Comparison of ENCODE assay signal across 8 cellular contexts in the genomic region with DNA sequence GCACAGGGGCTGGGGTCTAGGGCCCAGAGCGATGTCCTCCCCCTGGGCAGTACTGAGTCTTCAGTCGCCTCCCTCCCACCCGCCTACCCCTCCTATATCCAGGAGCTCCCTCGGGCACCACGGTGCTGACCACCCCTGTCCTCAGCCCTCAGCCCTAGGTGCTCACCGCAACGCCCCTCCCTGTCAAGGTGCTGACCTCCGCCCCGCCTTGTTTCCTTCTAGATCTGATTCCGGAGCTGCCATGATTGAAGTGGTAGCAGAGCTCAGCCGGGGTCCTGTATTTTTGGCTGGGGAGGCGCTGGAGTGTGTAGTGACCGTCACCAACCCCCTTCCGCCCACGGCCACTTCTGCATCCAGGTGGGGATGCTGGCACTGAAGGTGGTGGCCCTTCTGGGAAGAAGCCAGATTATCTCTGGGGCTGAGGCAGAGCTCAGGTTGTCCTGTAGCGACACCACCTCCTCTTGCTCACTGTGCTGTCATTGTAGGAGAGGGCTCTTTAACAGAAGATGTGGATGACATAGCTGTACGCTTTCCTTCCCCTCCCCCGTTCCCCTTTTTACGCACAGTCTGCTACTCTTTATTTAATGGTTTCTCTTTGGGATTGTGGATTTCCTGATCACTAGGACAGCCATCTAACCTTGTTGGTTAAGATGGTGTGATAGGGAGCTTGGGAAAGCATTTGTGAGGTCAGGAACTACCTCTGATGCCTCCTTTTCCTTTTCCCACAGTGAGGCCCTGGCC. TPM values are rescaled to one million over a fixed set of nuclear protein-coding genes. Genes with fewer than 3 reads are reported as not detected.
DNase-seq lines count a peak whose midpoint lies in the region; ATAC-seq and TF ChIP-seq lines count a peak whose summit lies in the region.

No MANE protein-coding gene starts in this region.

- peak; percentile 29 for ATAC-seq in HG03103 (IDR thresholded peaks at IDR 0.05; ENCODE audit: low read depth, unreplicated experiment)

- H3K9me3 ChIP-seq in breast epithelium = no peaks in the 10 kb centered on the region

- H3K27ac ChIP-seq in breast epithelium = peak overlapping the region; percentile 93 to 95

- DNase-seq in activated gamma-delta T cell treated with Interleukin-2 at 50 U/mL for 16 hours (peak; percentile 40), activated gamma-delta T cell (lab: John Stamatoyannopoulos, UW) (no peak), SW480 (ENCODE audit: low spot score) (peak; percentile 39), breast epithelium (ENCODE audit: low spot score in 2 of 2) (peak in 1 of 2 donors; percentile 50), kidney tubule cell (ENCODE audit: low spot score) (peak; percentile 47), midbrain (lab: John Stamatoyannopoulos, UW) (no peak)
- peak; percentile 25 to 32 for DNase-seq in stimulated activated CD4-positive, alpha-beta T cell treated with anti-CD3 and anti-CD28 coated beads, Interleukin-4, amount 100 ng/mL, for 4 hours

- TF ChIP-seq CTCF in breast epithelium (IDR thresholded peaks at IDR 0.05) = no peak

- H3K36me3 ChIP-seq in breast epithelium = no peaks in the 10 kb centered on the region

- H3K27me3 ChIP-seq in breast epithelium = no peaks in the 10 kb centered on the region

- TF ChIP-seq POLR2A in breast epithelium (IDR thresholded peaks at IDR 0.05) = no peak

- peak overlapping the region; percentile 80 to 98 (median 87) for H3K4me3 ChIP-seq in breast epithelium

- intact Hi-C loops in breast epithelium (cut with DNase I; ENCODE audit: low total_unique reads) = no loop called here

- H3K4me1 ChIP-seq in breast epithelium = peaks cover 6 to 29% of the 10 kb centered on the region in 2 donors

RNA-seq across cellular contexts. Expression of a gene that starts 0.6 kb away (rescaled TPM):
- total RNA-seq in breast epithelium = 10 to 100 TPM; 16.7 to 20.1 (median 17.4) TPM

RNA-seq across cellular contexts. Expression of a gene that starts 0.7 kb away (rescaled TPM):
- total RNA-seq in breast epithelium = 10 to 100 TPM; 44.5 to 63.8 (median 57.0) TPM

RNA-seq across cellular contexts. Expression of a gene that starts 4.4 kb away (rescaled TPM):
- total RNA-seq in breast epithelium = not detected

RNA-seq across cellular contexts. Expression of a gene that starts 17.2 kb away (rescaled TPM):
- 10 to 100 TPM; 46.4 to 49.9 (median 47.2) TPM for total RNA-seq in breast epithelium

RNA-seq across cellular contexts. Expression of a gene that starts 17.7 kb away (rescaled TPM):
- 100 to 1,000 TPM; 163 to 497 (median 215) TPM for total RNA-seq in breast epithelium

Comparison
In these comparisons a context has a peak if more than half of its experiments do, and no peak if none do; other contexts are left out.
1. DNase-seq: peak in activated gamma-delta T cell treated with Interleukin-2 at 50 U/mL for 16 hours (single experiment), SW480 (single experiment), kidney tubule cell (single experiment) and stimulated activated CD4-positive, alpha-beta T cell treated with anti-CD3 and anti-CD28 coated beads, Interleukin-4, amount 100 ng/mL, for 4 hours (2 of 2); none in activated gamma-delta T cell (single experiment) and midbrain (single experiment).